In the genomic region with DNA sequence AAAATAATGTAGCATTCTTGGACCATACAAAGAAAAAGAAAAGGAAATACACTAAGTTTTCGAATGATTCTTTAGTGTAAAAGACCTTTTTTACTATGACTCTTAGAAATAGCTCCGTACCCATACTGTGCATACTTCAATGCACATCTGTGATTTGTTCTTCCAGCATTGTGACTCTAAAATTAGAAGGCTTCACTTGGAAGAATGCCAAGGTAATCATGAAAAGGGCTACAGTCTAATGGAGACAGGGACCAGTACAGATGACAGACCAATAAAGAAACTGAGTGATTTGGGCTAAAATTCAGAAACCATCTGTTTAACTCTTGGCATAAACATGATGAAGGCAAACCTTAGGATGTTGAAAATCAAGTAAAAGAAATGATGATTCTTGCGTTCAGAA, we compare ENCODE assay signal across 21 cellular contexts. TPM values are rescaled to one million over a fixed set of nuclear protein-coding genes. Genes with fewer than 3 reads are reported as not detected.
DNase-seq lines count a peak whose midpoint lies in the region; ATAC-seq and TF ChIP-seq lines count a peak whose summit lies in the region.
"Had no signal": no experiment of that assay in that cellular context is flagged by ENCODE, and none has a peak within 500 bp of the region (broad histone marks: within the 10 kb centered on the region; RNA-seq: fewer than 3 reads in every experiment).

No MANE protein-coding gene starts in this region.

- WGBS in heart left ventricle, 4 donors = 29 to 37% (median 33%) methylated on average over 3 of the region's 3 CpGs
- 52% methylated on average over 3 of the region's 3 CpGs for WGBS in right cardiac atrium
- 25 to 43% methylated on average over 3 of the region's 3 CpGs for WGBS in heart right ventricle, 2 donors
- 70 to 87% (median 76%) methylated on average over 3 of the region's 3 CpGs for WGBS in stomach, 5 donors

- intact Hi-C loops in heart left ventricle (cut with DNase I) = no loop called here
- intact Hi-C loops in right cardiac atrium (cut with DNase I) = no loop called here
- intact Hi-C loops in heart right ventricle (cut with DNase I) = loop anchor here in 1 of 10 donors (5.0 kb wide), 1 partner anchor 94 kb away; no protein-coding TSS in a partner anchor
- intact Hi-C loops in stomach (cut with DNase I; ENCODE audit: low total_unique reads) = no loop called here

- no peaks in the 10 kb centered on the region for H3K27me3 ChIP-seq in heart left ventricle
- H3K27me3 ChIP-seq in right cardiac atrium (ENCODE audit: control insufficient read depth, insufficient read depth) = no peaks in the 10 kb centered on the region
- H3K27me3 ChIP-seq in heart right ventricle = no peaks in the 10 kb centered on the region
- no peaks in the 10 kb centered on the region for H3K27me3 ChIP-seq in stomach
- H3K27me3 ChIP-seq: SJCRH30, thyroid gland had no signal

- no peak overlapping the region for H3K4me3 ChIP-seq in heart left ventricle
- no peak overlapping the region for H3K4me3 ChIP-seq in right cardiac atrium (ENCODE audit: low read length)
- H3K4me3 ChIP-seq in heart right ventricle = no peak overlapping the region
- no peak overlapping the region for H3K4me3 ChIP-seq in stomach
- H3K4me3 ChIP-seq: SJCRH30, thyroid gland had no signal

- no peaks in the 10 kb centered on the region for H3K36me3 ChIP-seq in heart left ventricle
- no peaks in the 10 kb centered on the region for H3K36me3 ChIP-seq in heart right ventricle
- H3K36me3 ChIP-seq in stomach = no peaks in the 10 kb centered on the region
- H3K36me3 ChIP-seq: SJCRH30, thyroid gland had no signal

- ATAC-seq in heart left ventricle (peak; percentile 57 to 75 (median 66)), right cardiac atrium (no peak), heart right ventricle (peak in 6 of 8 donors; percentile 54 to 85 (median 78)), HG02759 (IDR thresholded peaks at IDR 0.05; ENCODE audit: unreplicated experiment) (no peak)
- ATAC-seq: T-helper 17 cell had no signal

- H3K27ac ChIP-seq in heart left ventricle (no peak overlapping the region), right cardiac atrium (ENCODE audit: low read length) (no peak overlapping the region), heart right ventricle (no peak overlapping the region), stomach (no peak overlapping the region)
- H3K27ac ChIP-seq: HL-60, parathyroid adenoma, SJCRH30, thyroid gland had no signal

- peaks cover 0 to 24% (median 9%) of the 10 kb centered on the region in 12 donors for H3K4me1 ChIP-seq in heart left ventricle
- H3K4me1 ChIP-seq in right cardiac atrium (ENCODE audit: control insufficient read depth, insufficient read depth, low read length) = peaks cover 2% of the 10 kb centered on the region
- H3K4me1 ChIP-seq in heart right ventricle = peaks cover 0 to 37% (median 9%) of the 10 kb centered on the region in 9 donors
- no peaks in the 10 kb centered on the region for H3K4me1 ChIP-seq in stomach
- H3K4me1 ChIP-seq: parathyroid adenoma, thyroid gland had no signal

- no peaks in the 10 kb centered on the region for H3K9me3 ChIP-seq in heart left ventricle
- no peaks in the 10 kb centered on the region for H3K9me3 ChIP-seq in right cardiac atrium (ENCODE audit: control insufficient read depth, low read length)
- H3K9me3 ChIP-seq in heart right ventricle = no peaks in the 10 kb centered on the region
- no peaks in the 10 kb centered on the region for H3K9me3 ChIP-seq in stomach
- H3K9me3 ChIP-seq: SJCRH30, thyroid gland had no signal

- TF ChIP-seq POLR2A in heart left ventricle (IDR thresholded peaks at IDR 0.05) = no peak
- TF ChIP-seq POLR2A in stomach (IDR thresholded peaks at IDR 0.05) = no peak

- TF ChIP-seq EP300 in stomach (IDR thresholded peaks at IDR 0.05) = no peak

- TF ChIP-seq CTCF in heart left ventricle (IDR thresholded peaks at IDR 0.05) = no peak
- TF ChIP-seq CTCF in heart right ventricle (IDR thresholded peaks at IDR 0.05) = no peak
- TF ChIP-seq CTCF in stomach (IDR thresholded peaks at IDR 0.05) = no peak

- DNase-seq in heart left ventricle (no peak), right cardiac atrium (no peak), NCI-H69 (lab: John Stamatoyannopoulos, UW) (peak; percentile 53), heart right ventricle (no peak), dermis blood vessel endothelial cell (no peak), OCI-M2 (lab: John Stamatoyannopoulos, UW; ENCODE audit: unreplicated experiment) (no peak), stomach (no peak)
- DNase-seq: activated CD4-positive, alpha-beta T cell treated with anti-CD3 and anti-CD28 coated beads, Interleukin-2, amount 50 U/mL, for 1 hour; activated CD8-positive, alpha-beta memory T cell treated with anti-CD3 and anti-CD28 coated beads, Interleukin-2, amount 50 U/mL, for 4 hours; kidney; NCI-H1694; stimulated activated CD4-positive, alpha-beta T cell treated with anti-CD3 and anti-CD28 coated beads, Interleukin-1b, Interleukin-23, amount 100 ng/mL, for 48 hours; stimulated activated naive CD4-positive, alpha-beta T cell; T-helper 17 cell; thyroid gland had no signal

RNA-seq across cellular contexts. Expression of a gene that starts 46.3 kb away (rescaled TPM):
- total RNA-seq in heart left ventricle (10 to 100 TPM in 1 of 9 donors, 1 to 10 TPM in 8; 3.4 to 10.5 (median 6.1) TPM), right cardiac atrium (1 to 10 TPM; 6.9 to 8.7 (median 7.1) TPM), heart right ventricle (1 to 10 TPM; 4.1 to 7.5 (median 4.7) TPM), dermis blood vessel endothelial cell (0.74 and 3.4 TPM in 2 replicates), stomach (10 to 100 TPM in 1 of 5 donors, 1 to 10 TPM in 3, not detected in 1; 1.8 to 11.6 (median 7.9) TPM)
- polyA plus RNA-seq in heart left ventricle (1 to 10 TPM; 2.9 to 4.0 TPM), right cardiac atrium (3.3 TPM), heart right ventricle (1 to 10 TPM; 2.9 to 4.0 TPM), stomach (1 to 10 TPM; 4.7 to 8.2 (median 5.9) TPM)
- total RNA-seq: endothelial cell of umbilical vein, T-helper 17 cell had no signal
- polyA plus RNA-seq: CD14-positive monocyte, endothelial cell of umbilical vein had no signal

RNA-seq across cellular contexts. Expression of a gene that starts 46.5 kb away (rescaled TPM):
- 10 to 100 TPM in 7 of 9 donors, 1 to 10 TPM in 2; 7.5 to 16.0 (median 10.5) TPM for total RNA-seq in heart left ventricle
- polyA plus RNA-seq in heart left ventricle = 10 to 100 TPM in 1 of 2 donors, 1 to 10 TPM in 1; 2.5 to 23.3 TPM
- total RNA-seq in right cardiac atrium = 10 to 100 TPM; 15.5 to 19.9 (median 17.7) TPM
- 17.0 TPM for polyA plus RNA-seq in right cardiac atrium
- 10 to 100 TPM in 8 of 10 donors, 1 to 10 TPM in 2; 8.4 to 20.3 (median 13.9) TPM for total RNA-seq in heart right ventricle
- polyA plus RNA-seq in heart right ventricle = 10 to 100 TPM in 1 of 2 donors, 1 to 10 TPM in 1; 5.8 to 82.7 TPM
- 1.9 and 6.3 TPM in 2 replicates for total RNA-seq in dermis blood vessel endothelial cell
- 10 to 100 TPM in 4 of 5 donors, 1 to 10 TPM in 1; 6.7 to 55.8 (median 46.1) TPM for total RNA-seq in stomach
- 10 to 100 TPM in 1 of 3 donors, 1 to 10 TPM in 2; 1.6 to 35.3 (median 4.6) TPM for polyA plus RNA-seq in stomach

Comparison
In these comparisons a context has a peak if more than half of its experiments do, and no peak if none do; other contexts are left out.
1. ATAC-seq: peak in heart left ventricle (4 of 4) and heart right ventricle (6 of 8); none in right cardiac atrium (0 of 2) and HG02759 (single experiment).